Comparison of ENCODE assay signal across 8 cellular contexts in the genomic region with DNA sequence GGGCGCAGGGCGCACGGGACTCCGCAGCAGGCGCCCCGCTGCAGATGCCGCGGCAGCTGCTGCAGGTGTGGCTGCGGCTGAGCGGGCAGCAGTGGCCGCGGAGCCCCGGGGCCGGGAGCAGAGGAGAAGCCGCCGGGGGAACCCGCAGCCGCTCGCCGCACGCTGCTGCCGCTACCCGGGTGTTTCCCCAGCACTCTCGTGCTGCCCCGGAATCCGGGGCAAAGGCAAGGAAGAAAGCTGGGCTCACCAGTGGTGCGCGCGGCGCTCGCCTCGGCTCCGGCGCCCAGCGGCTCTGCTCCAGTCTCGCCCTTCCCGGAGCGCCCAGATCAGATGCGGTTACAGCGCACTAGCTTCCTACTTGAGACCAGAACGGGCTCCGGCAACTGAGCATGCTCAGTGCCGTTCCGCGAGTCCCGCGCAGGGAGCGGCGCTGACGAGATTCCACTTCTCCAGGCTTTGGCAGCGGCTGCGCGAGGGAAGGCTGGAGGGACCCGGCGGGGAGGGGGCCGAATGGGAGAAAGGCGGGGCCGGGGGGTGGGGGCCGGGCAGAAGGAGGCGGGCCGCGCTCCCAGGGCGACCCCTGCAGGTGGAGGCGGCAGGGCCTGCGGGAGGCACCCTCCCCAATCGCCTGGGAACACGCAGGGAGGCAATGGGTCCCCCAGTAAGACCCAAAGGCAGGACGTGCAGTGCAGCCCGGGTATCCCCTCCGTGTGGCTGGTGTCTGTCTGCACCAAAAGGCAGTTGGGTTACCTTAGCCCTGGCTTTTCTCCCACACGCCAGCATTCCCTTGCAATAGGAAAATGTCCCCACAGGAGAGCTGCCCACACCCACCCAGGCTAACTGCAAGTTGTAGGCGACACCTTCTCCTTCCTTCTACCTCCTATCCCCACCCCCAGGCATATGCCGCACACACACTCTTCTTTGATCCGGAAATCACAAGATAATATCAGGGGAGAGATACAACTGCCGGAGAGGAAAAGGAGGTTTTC. TPM values are rescaled to one million over a fixed set of nuclear protein-coding genes. Genes with fewer than 3 reads are reported as not detected.
DNase-seq lines count a peak whose midpoint lies in the region; ATAC-seq and TF ChIP-seq lines count a peak whose summit lies in the region.

A gene (minus strand): TSS at position 385 of the 989 bp plus-strand sequence. CDS start 181,288 bp downstream, outside the sequence.

- CTCF ChIA-PET in activated CD8-positive, alpha-beta T cell treated with anti-CD3 and anti-CD28 coated beads for 36 hours (lab: Charles Lee) = interaction anchor here (0.6 to 1.7 kb wide), 12 partner anchors 9 to 293 kb away, joined by 3 to 6 read pairs (median 3); no protein-coding TSS in a partner anchor

- H3K27ac Mint-ChIP-seq in activated CD8-positive, alpha-beta T cell treated with anti-CD3 and anti-CD28 coated beads for 36 hours = no peak within 1 kb of the TSS

- peak within 1 kb of the TSS; percentile 73 for H3K4me3 Mint-ChIP-seq in activated CD8-positive, alpha-beta T cell treated with anti-CD3 and anti-CD28 coated beads for 36 hours

- H3K9me3 Mint-ChIP-seq in activated CD8-positive, alpha-beta T cell treated with anti-CD3 and anti-CD28 coated beads for 36 hours = no peaks in the 10 kb centered on the region

- intact Hi-C loops in activated CD8-positive, alpha-beta T cell treated with anti-CD3 and anti-CD28 coated beads for 36 hours (cut with micrococcal nuclease) = no loop called here

- POLR2A ChIA-PET in activated CD8-positive, alpha-beta T cell treated with anti-CD3 and anti-CD28 coated beads for 36 hours (lab: Charles Lee) = interaction anchor here (1.1 kb wide), 1 partner anchor 44 kb away, joined by 3 read pairs; no protein-coding TSS in a partner anchor

- ATAC-seq in GM19372 (IDR thresholded peaks at IDR 0.05; ENCODE audit: low read depth, unreplicated experiment) = peak; percentile 46
- peak; percentile 60 for ATAC-seq in HG03460 (IDR thresholded peaks at IDR 0.05; ENCODE audit: unreplicated experiment)
- peak; percentile 72 for ATAC-seq in activated CD8-positive, alpha-beta T cell treated with anti-CD3 and anti-CD28 coated beads for 36 hours
- peak; percentile 72 for ATAC-seq in stimulated activated naive CD8-positive, alpha-beta T cell treated with anti-CD3 and anti-CD28 coated beads, Interleukin-15, Interleukin-2, amounts not matched to agents 100 U/mL and 50 U/mL, for 24 hours

- DNase-seq in COLO829 (ENCODE audit: low spot score) = peak; percentile 92
- peak; percentile 80 for DNase-seq in NCI-H510A treated with DMSO at 0.1 percent for 48 hours (lab: John Stamatoyannopoulos, UW)
- DNase-seq in activated CD8-positive, alpha-beta T cell treated with anti-CD3 and anti-CD28 coated beads for 36 hours = peak; percentile 46
- DNase-seq in epithelial cell of proximal tubule (ENCODE audit: low read depth) = peak; percentile 54
- DNase-seq in middle frontal gyrus (ENCODE audit: extremely low spot score, low spot score) = peak; percentile 95
- DNase-seq in stimulated activated naive CD8-positive, alpha-beta T cell treated with anti-CD3 and anti-CD28 coated beads, Interleukin-15, Interleukin-2, amounts not matched to agents 100 U/mL and 50 U/mL, for 24 hours = peak; percentile 71

- peaks cover 50% of the 10 kb centered on the region for H3K27me3 Mint-ChIP-seq in activated CD8-positive, alpha-beta T cell treated with anti-CD3 and anti-CD28 coated beads for 36 hours

- H3K36me3 Mint-ChIP-seq in activated CD8-positive, alpha-beta T cell treated with anti-CD3 and anti-CD28 coated beads for 36 hours (ENCODE audit: low read depth) = no peaks in the 10 kb centered on the region

- H3K4me1 Mint-ChIP-seq in activated CD8-positive, alpha-beta T cell treated with anti-CD3 and anti-CD28 coated beads for 36 hours (ENCODE audit: low read depth) = peaks cover 17% of the 10 kb centered on the region

- peak within 1 kb of the TSS; percentile 65 for H3K4me3 ChIP-seq in epithelial cell of proximal tubule (ENCODE audit: low read depth, low read length)

- TF ChIP-seq CTCF in activated CD8-positive, alpha-beta T cell treated with anti-CD3 and anti-CD28 coated beads for 36 hours (IDR thresholded peaks at IDR 0.05) = peak; percentile 80
- TF ChIP-seq CTCF in epithelial cell of proximal tubule (conservative IDR thresholded peaks at IDR 0.05; ENCODE audit: low read depth, low read length) = peak; percentile 60

RNA-seq across cellular contexts. Expression of the gene that starts here (rescaled TPM):
- total RNA-seq in activated CD8-positive, alpha-beta T cell treated with anti-CD3 and anti-CD28 coated beads for 36 hours = 1 to 10 TPM in 1 of 2 experiments, under 1 TPM in 1; 0.89 to 2.3 TPM
- 27.9 and 39.7 TPM in 2 replicates for total RNA-seq in epithelial cell of proximal tubule

Comparison
In these comparisons a context has a peak if more than half of its experiments do, and no peak if none do; other contexts are left out.
1. Peak in every context shown above with its lines: DNase-seq, ATAC-seq and H3K4me3 ChIP-seq.